In genomic region chr7:33868151-33868550, GRCh38 we compare ENCODE assay signal across 18 cellular contexts. TPM values are rescaled to one million over a fixed set of nuclear protein-coding genes. Genes with fewer than 3 reads are reported as not detected.
A peak's percentile ranks its signal among the peaks of the same experiment; 100 is the strongest.
DNase-seq lines count a peak whose midpoint lies in the region; ATAC-seq lines count a peak whose summit lies in the region.
"Had no signal": no experiment of that assay in that cellular context is flagged by ENCODE, and none has a peak within 500 bp of the region (broad histone marks: within the 10 kb centered on the region; RNA-seq: fewer than 3 reads in every experiment).

No MANE protein-coding gene starts in this region.

- H3K4me3 ChIP-seq in GM23248 = peak overlapping the region; percentile 16; the same call in 1 of the 2 replicates
- no peak overlapping the region for H3K4me3 ChIP-seq in skeletal muscle satellite cell (ENCODE audit: low read length)
- H3K4me3 ChIP-seq: BLaER1 treated with 17β-estradiol and CSF1 and Interleukin-3, amounts not matched to agents 10 nM and 100 nM; left lung had no signal

- H3K9ac ChIP-seq in GM23248 = peak overlapping the region; percentile 49
- no peak overlapping the region for H3K9ac ChIP-seq in skeletal muscle satellite cell (ENCODE audit: low read depth, low read length)
- H3K9ac ChIP-seq: BLaER1 treated with 17β-estradiol and CSF1 and Interleukin-3, amounts not matched to agents 10 nM and 100 nM had no signal

- in situ Hi-C loops in GM23248 (cut with MboI) = no loop called here

- 46 to 49% methylated on average over 8 of the region's 8 CpGs for WGBS in GM23248 (ENCODE audit: low coverage in 1 of 2, low lambda C conversion rate in 2 of 2, missing lambda C conversion rate in 2 of 2), 2 experiments

- no peaks in the 10 kb centered on the region for H3K79me2 ChIP-seq in GM23248 (ENCODE audit: insufficient read depth)

- H3K36me3 ChIP-seq in GM23248 (ENCODE audit: low read depth) (no peaks in the 10 kb centered on the region), skeletal muscle satellite cell (ENCODE audit: insufficient read depth, low read length) (no peaks in the 10 kb centered on the region)
- H3K36me3 ChIP-seq: BLaER1 treated with 17β-estradiol and CSF1 and Interleukin-3, amounts not matched to agents 10 nM and 100 nM; left lung had no signal

- no peaks in the 10 kb centered on the region for H3K9me2 ChIP-seq in GM23248 (ENCODE audit: insufficient read depth)

- intact Hi-C loops in cardiac septum (cut with DNase I) = no loop called here

- H3K9me3 ChIP-seq in GM23248 (ENCODE audit: low read depth) (no peaks in the 10 kb centered on the region), skeletal muscle satellite cell (replicated peaks; ENCODE audit: low read length) (no peaks in the 10 kb centered on the region)
- H3K9me3 ChIP-seq: left lung had no signal

- peak; percentile 88 for DNase-seq in GM23248
- DNase-seq in amniotic epithelial cell (ENCODE audit: low read depth) = peak; percentile 64
- peak; percentile 3 for DNase-seq in foreskin melanocyte
- no peak for DNase-seq in NCI-H2196 treated with DMSO at 0.1 percent for 48 hours (lab: John Stamatoyannopoulos, UW; ENCODE audit: unreplicated experiment)
- no peak for DNase-seq in cardiac septum (ENCODE audit: low spot score)
- DNase-seq: activated B cell treated with CpG ODN at 0.5 μM for 24 hours, cortex of kidney, erythroblast, left lung, MV-4-11, NCI-H2029 treated with DMSO at 0.1 percent for 48 hours, substantia nigra had no signal

- H2AFZ ChIP-seq in GM23248 = peak overlapping the region; percentile 4; the same call in 1 of the 2 replicates

- peak overlapping the region; percentile 16 for H3K4me2 ChIP-seq in GM23248 (ENCODE audit: unreplicated experiment)
- H3K4me2 ChIP-seq in skeletal muscle satellite cell (ENCODE audit: low read length) = peak overlapping the region; percentile 2
- H3K4me2 ChIP-seq: BLaER1 treated with 17β-estradiol and CSF1 and Interleukin-3, amounts not matched to agents 10 nM and 100 nM had no signal

- H3K27me3 ChIP-seq in GM23248 (replicated peaks; ENCODE audit: insufficient read depth) (no peaks in the 10 kb centered on the region), skeletal muscle satellite cell (ENCODE audit: control insufficient read depth, insufficient read depth, low read length) (peaks cover 2% of the 10 kb centered on the region)
- H3K27me3 ChIP-seq: BLaER1 treated with 17β-estradiol and CSF1 and Interleukin-3, amounts not matched to agents 10 nM and 100 nM; left lung had no signal

- H4K20me1 ChIP-seq in GM23248 (ENCODE audit: insufficient read depth) = no peaks in the 10 kb centered on the region
- H4K20me1 ChIP-seq: BLaER1 treated with 17β-estradiol and CSF1 and Interleukin-3, amounts not matched to agents 10 nM and 100 nM had no signal

- peaks cover 23% of the 10 kb centered on the region for H3F3A ChIP-seq in GM23248 (ENCODE audit: insufficient read depth)

- H3K4me1 ChIP-seq in GM23248 (ENCODE audit: insufficient read depth) (peaks cover 27% of the 10 kb centered on the region), skeletal muscle satellite cell (ENCODE audit: control insufficient read depth, insufficient read depth, low read length) (peaks cover 9% of the 10 kb centered on the region)
- H3K4me1 ChIP-seq: BLaER1 treated with 17β-estradiol and CSF1 and Interleukin-3, amounts not matched to agents 10 nM and 100 nM; left lung had no signal

- no peak for ATAC-seq in HG03521 (IDR thresholded peaks at IDR 0.05; ENCODE audit: unreplicated experiment)
- ATAC-seq: left lung, Panc1 had no signal

- peak overlapping the region; percentile 77 for H3K27ac ChIP-seq in GM23248
- H3K27ac ChIP-seq: BLaER1 treated with 17β-estradiol and CSF1 and Interleukin-3, amounts not matched to agents 10 nM and 100 nM; left lung had no signal

RNA-seq across cellular contexts. Expression of gene BMPER, which starts 37.2 kb away (rescaled TPM):
- total RNA-seq in GM23248 (2014; rRNA removed; shearing (Covaris generic)) = 85.2 and 97.3 TPM in 2 replicates
- 40.5 TPM in 2 replicates for polyA plus RNA-seq in GM23248 (2016; fragmentation: Nextera tagmentation; extraction: Ambion mirVana)
- total RNA-seq in skeletal muscle satellite cell (2012; rRNA removed) = 3.7 and 4.8 TPM in 2 replicates
- 1.9 TPM for total RNA-seq in cardiac septum
- total RNA-seq: activated B cell treated with CpG ODN at 0.5 μM for 24 hours; activated CD8-positive, alpha-beta memory T cell treated with anti-CD3 and anti-CD28 coated beads for 36 hours; activated T-helper 2 cell treated with anti-CD3 and anti-CD28 coated beads, Interferon-gamma antibody, Interleukin-2, Interleukin-4, amounts not matched to agents 10 μg/mL and 5 μg/mL and 100 μg/mL, durations not matched to agents 14 hours and 24 hours and 36 hours had no signal

Comparison
In these comparisons a context has a peak if more than half of its experiments do, and no peak if none do; other contexts are left out.
1. DNase-seq: peak in GM23248 (single experiment), amniotic epithelial cell (single experiment) and foreskin melanocyte (single experiment); none in NCI-H2196 treated with DMSO at 0.1 percent for 48 hours (single experiment) and cardiac septum (single experiment).
2. RNA of gene BMPER, which starts 37.2 kb away (total RNA-seq): 85.2 to 97.3 TPM in GM23248; 1.9 TPM in cardiac septum (single experiment); every median in the first group is over 10 times any median in the second.